16 cellular contexts compared by ENCODE assay signal in genomic region chr2:118698564-118698963, GRCh38.
"Had no signal": no experiment of that assay in that cellular context is flagged by ENCODE, and none has a peak within 500 bp of the region (broad histone marks: within the 10 kb centered on the region; RNA-seq: fewer than 3 reads in every experiment).

No MANE protein-coding gene starts in this region.

- H3K27ac ChIP-seq: coronary artery, heart left ventricle, testis, tibial nerve had no signal

- H3K4me1 Mint-ChIP-seq: naive thymus-derived CD8-positive, alpha-beta T cell; stimulated activated naive B cell treated with anti-CD40 and anti-IgM and Interleukin-4, amounts not matched to agents 10 μg/mL and 1 μg/mL and 100 μg/mL, for 72 hours; stimulated activated naive CD8-positive, alpha-beta T cell treated with anti-CD3 and anti-CD28 coated beads, Interleukin-15, amount 100 ng/mL, for 72 hours had no signal

- H3K27me3 Mint-ChIP-seq: stimulated activated naive B cell treated with anti-CD40 and anti-IgM and Interleukin-4, amounts not matched to agents 10 μg/mL and 1 μg/mL and 100 μg/mL, for 72 hours; stimulated activated naive CD8-positive, alpha-beta T cell treated with anti-CD3 and anti-CD28 coated beads, Interleukin-15, amount 100 ng/mL, for 72 hours had no signal

- H3K36me3 ChIP-seq: heart left ventricle, tibial nerve had no signal

- H3K4me1 ChIP-seq: heart left ventricle, testis, tibial nerve had no signal

- ATAC-seq: heart left ventricle; naive thymus-derived CD8-positive, alpha-beta T cell; sciatic nerve; stimulated activated naive B cell treated with anti-CD40 and anti-IgM and Interleukin-4, amounts not matched to agents 10 μg/mL and 1 μg/mL and 100 μg/mL, for 72 hours; stimulated activated naive CD8-positive, alpha-beta T cell treated with anti-CD3 and anti-CD28 coated beads, Interleukin-15, amount 100 ng/mL, for 72 hours had no signal

- H3K9me3 ChIP-seq: testis had no signal

- H3K27ac Mint-ChIP-seq: naive thymus-derived CD8-positive, alpha-beta T cell; stimulated activated naive B cell treated with anti-CD40 and anti-IgM and Interleukin-4, amounts not matched to agents 10 μg/mL and 1 μg/mL and 100 μg/mL, for 72 hours; stimulated activated naive CD8-positive, alpha-beta T cell treated with anti-CD3 and anti-CD28 coated beads, Interleukin-15, amount 100 ng/mL, for 72 hours had no signal

- DNase-seq: effector CD4-positive, alpha-beta T cell; heart left ventricle; hypothalamus; kidney glomerular epithelial cell; mesendoderm; naive thymus-derived CD8-positive, alpha-beta T cell; posterior cingulate gyrus; stimulated activated CD4-positive, alpha-beta T cell treated with anti-CD3 and anti-CD28 coated beads, Interleukin-2, amount 100 ng/mL, for 24 hours; stimulated activated CD4-positive, alpha-beta T cell treated with anti-CD3 and anti-CD28 coated beads, Interleukin-4, amount 100 ng/mL, for 4 hours; stimulated activated naive B cell treated with anti-CD40 and anti-IgM and Interleukin-4, amounts not matched to agents 10 μg/mL and 1 μg/mL and 100 μg/mL, for 72 hours; stimulated activated naive CD8-positive, alpha-beta T cell treated with anti-CD3 and anti-CD28 coated beads, Interleukin-15, amount 100 ng/mL, for 72 hours; testis had no signal

- H3K4me3 Mint-ChIP-seq: naive thymus-derived CD8-positive, alpha-beta T cell; neural crest cell; stimulated activated naive B cell treated with anti-CD40 and anti-IgM and Interleukin-4, amounts not matched to agents 10 μg/mL and 1 μg/mL and 100 μg/mL, for 72 hours; stimulated activated naive CD8-positive, alpha-beta T cell treated with anti-CD3 and anti-CD28 coated beads, Interleukin-15, amount 100 ng/mL, for 72 hours had no signal

- H3K36me3 Mint-ChIP-seq: naive thymus-derived CD8-positive, alpha-beta T cell; stimulated activated naive B cell treated with anti-CD40 and anti-IgM and Interleukin-4, amounts not matched to agents 10 μg/mL and 1 μg/mL and 100 μg/mL, for 72 hours had no signal

- H3K4me3 ChIP-seq: coronary artery, heart left ventricle, testis, tibial nerve had no signal

- H3K27me3 ChIP-seq: heart left ventricle, testis, tibial nerve had no signal
